Comparison of ENCODE assay signal across 31 cellular contexts in genomic region chr16:52649870-52650269, GRCh38.
"Had no signal": no experiment of that assay in that cellular context is flagged by ENCODE, and none has a peak within 500 bp of the region (broad histone marks: within the 10 kb centered on the region; RNA-seq: fewer than 3 reads in every experiment).

No MANE protein-coding gene starts in this region.

- H3K27me3 ChIP-seq: adrenal gland, body of pancreas, brain microvascular endothelial cell, breast epithelium had no signal

- H3K4me3 ChIP-seq: adrenal gland, body of pancreas, breast epithelium had no signal

- H3K4me1 ChIP-seq: adrenal gland, body of pancreas, breast epithelium had no signal

- H3K36me3 ChIP-seq: adrenal gland, brain microvascular endothelial cell, breast epithelium had no signal

- DNase-seq: activated B cell treated with CpG ODN at 0.5 μM for 24 hours; activated CD4-positive, alpha-beta memory T cell treated with anti-CD3 and anti-CD28 coated beads for 36 hours; activated CD4-positive, alpha-beta T cell treated with anti-CD3 and anti-CD28 coated beads for 4 hours; activated CD4-positive, alpha-beta T cell treated with anti-CD3 and anti-CD28 coated beads, Interleukin-2, amount 10 ng/mL, durations not matched to agents 24 days and 14 days; activated CD4-positive, alpha-beta T cell treated with anti-CD3 and anti-CD28 coated beads, Interleukin-2, amount 50 U/mL, for 1 hour; activated CD4-positive, alpha-beta T cell treated with anti-CD3 and anti-CD28 coated beads, Interleukin-2, amount 50 U/mL, for 4 hours; activated CD4-positive, CD25-positive, alpha-beta regulatory T cell treated with anti-CD3 and anti-CD28 coated beads, Interleukin-2, amount 50 U/mL, for 72 hours; activated CD8-positive, alpha-beta memory T cell treated with anti-CD3 and anti-CD28 coated beads, Interleukin-2, amount 50 U/mL, for 4 hours; activated CD8-positive, alpha-beta T cell treated with anti-CD3 and anti-CD28 coated beads for 36 hours; activated effector memory CD4-positive, alpha-beta T cell treated with anti-CD3 and anti-CD28 coated beads, Interleukin-2, amount 50 U/mL, for 16 hours; activated gamma-delta T cell treated with Interleukin-2 at 50 U/mL for 16 hours; activated naive CD4-positive, alpha-beta T cell; activated naive CD4-positive, alpha-beta T cell treated with anti-CD3 and anti-CD28 coated beads for 36 hours; activated naive CD4-positive, alpha-beta T cell treated with anti-CD3 and anti-CD28 coated beads, Interleukin-2, amount 50 U/mL, for 16 hours; activated naive CD8-positive, alpha-beta T cell treated with anti-CD3 and anti-CD28 coated beads for 36 hours; activated T-cell treated with anti-CD3 and anti-CD28 coated beads for 4 hours; activated T-cell treated with anti-CD3 and anti-CD28 coated beads, Interleukin-2, amount 50 U/mL, for 1 hour; activated T-cell treated with anti-CD3 and anti-CD28 coated beads, Interleukin-2, amount 50 U/mL, for 4 hours; activated T-cell treated with anti-CD3 and anti-CD28 coated beads, Interleukin-2, amount 50 U/mL, for 72 hours; adrenal gland; amniotic stem cell; aorta; body of pancreas; brain microvascular endothelial cell; central memory CD4-positive, alpha-beta T cell; T-helper 2 cell; T-helper 9 cell had no signal

- H3K27ac ChIP-seq: adrenal gland, body of pancreas, brain microvascular endothelial cell, breast epithelium, VCaP had no signal

- ATAC-seq: activated CD8-positive, alpha-beta T cell treated with anti-CD3 and anti-CD28 coated beads for 36 hours; activated naive CD4-positive, alpha-beta T cell treated with anti-CD3 and anti-CD28 coated beads, Interleukin-2, amount 50 U/mL, for 72 hours; activated T-cell treated with anti-CD3 and anti-CD28 coated beads, Interleukin-2, amount 50 U/mL, for 4 hours; activated T-cell treated with anti-CD3 and anti-CD28 coated beads, Interleukin-2, amount 50 U/mL, for 72 hours; activated T-helper 17 cell treated with anti-CD3 and anti-CD28 coated beads, Interleukin-2, amount 50 U/mL, for 72 hours; body of pancreas had no signal

- H3K9me3 ChIP-seq: adrenal gland, body of pancreas, breast epithelium had no signal
